ENCODE assay signal across 13 cellular contexts in genomic region chr17:69314246-69315030, GRCh38. TPM values are rescaled to one million over a fixed set of nuclear protein-coding genes. Genes with fewer than 3 reads are reported as not detected.
A peak's percentile ranks its signal among the peaks of the same experiment; 100 is the strongest.
DNase-seq lines count a peak whose midpoint lies in the region; TF ChIP-seq lines count a peak whose summit lies in the region.
"Had no signal": no experiment of that assay in that cellular context is flagged by ENCODE, and none has a peak within 500 bp of the region (broad histone marks: within the 10 kb centered on the region; RNA-seq: fewer than 3 reads in every experiment).

No MANE protein-coding gene starts in this region.

- H3K9me3 ChIP-seq in H9 (ENCODE audit: control insufficient read depth, low read depth, low read length) (no peaks in the 10 kb centered on the region), neuronal stem cell (replicated peaks in 1 of 2; ENCODE audit: control insufficient read depth in 2 of 2, insufficient read depth in 1 of 2, low read depth in 1 of 2, low read length in 2 of 2) (no peaks in the 10 kb centered on the region)

- H3K27ac ChIP-seq in H9 (ENCODE audit: insufficient read length, low read depth, low read length) (no peak overlapping the region), neuronal stem cell (replicated peaks; ENCODE audit: low read length) (peak overlapping the region; percentile 79)

- H3K79me1 ChIP-seq in H9 (ENCODE audit: insufficient read depth, low read depth, low read length, poor library complexity, severe bottlenecking) (no peaks in the 10 kb centered on the region), neuronal stem cell (ENCODE audit: low read depth, low read length) (no peaks in the 10 kb centered on the region)

- H3K23ac ChIP-seq in H9 (ENCODE audit: insufficient read length, low read depth, low read length) (no peak overlapping the region), neuronal stem cell (ENCODE audit: low read depth, low read length, poor library complexity) (no peak overlapping the region)

- H3K18ac ChIP-seq in H9 (ENCODE audit: insufficient read length, low read depth, low read length) = no peak overlapping the region
- H3K18ac ChIP-seq in neuronal stem cell (ENCODE audit: low read length) = no peak overlapping the region

- H3K14ac ChIP-seq in H9 (ENCODE audit: insufficient read depth, low read length) = no peak overlapping the region; the same call in 1 of the 2 replicates
- no peak overlapping the region for H3K14ac ChIP-seq in neuronal stem cell (ENCODE audit: low read length)

- H2BK15ac ChIP-seq in H9 (ENCODE audit: low read depth, low read length) (no peak overlapping the region), neuronal stem cell (ENCODE audit: low read length) (no peak overlapping the region)

- H3K9me3 Mint-ChIP-seq in H9 = peaks cover 0 to 3% of the 10 kb centered on the region in 2 experiments; a peak in 1 of 5 replicates
- no peaks in the 10 kb centered on the region for H3K9me3 Mint-ChIP-seq in activated naive CD8-positive, alpha-beta T cell treated with anti-CD3 and anti-CD28 coated beads for 36 hours
- H3K9me3 Mint-ChIP-seq: activated naive CD4-positive, alpha-beta T cell treated with anti-CD3 and anti-CD28 coated beads for 36 hours; CD4-positive, CD25-positive, alpha-beta regulatory T cell had no signal

- H2BK120ac ChIP-seq in H9 (ENCODE audit: low read depth, low read length, poor library complexity, severe bottlenecking) (no peak overlapping the region), neuronal stem cell (ENCODE audit: low read depth, low read length) (no peak overlapping the region)

- no peak overlapping the region for H2AK5ac ChIP-seq in H9 (ENCODE audit: insufficient read length, low read length)
- H2AK5ac ChIP-seq in neuronal stem cell (ENCODE audit: low read depth, low read length) = no peak overlapping the region

- H4K91ac ChIP-seq in H9 (ENCODE audit: insufficient read length, low read depth, low read length) = no peak overlapping the region
- H4K91ac ChIP-seq in neuronal stem cell (ENCODE audit: low read depth, low read length, poor library complexity) = no peak overlapping the region

- H2BK20ac ChIP-seq in H9 (ENCODE audit: low read depth, low read length, poor library complexity, severe bottlenecking) = no peak overlapping the region

- no peak overlapping the region for H3K4me3 Mint-ChIP-seq in H9
- no peak overlapping the region for H3K4me3 Mint-ChIP-seq in activated naive CD8-positive, alpha-beta T cell treated with anti-CD3 and anti-CD28 coated beads for 36 hours
- H3K4me3 Mint-ChIP-seq: activated naive CD4-positive, alpha-beta T cell treated with anti-CD3 and anti-CD28 coated beads for 36 hours; CD4-positive, CD25-positive, alpha-beta regulatory T cell; T-helper 17 cell had no signal

- H3K4me1 ChIP-seq in H9 (ENCODE audit: insufficient read depth, low read length) (no peaks in the 10 kb centered on the region), neuronal stem cell (ENCODE audit: control insufficient read depth in 2 of 2, insufficient read depth in 1 of 2, low read depth in 1 of 2, low read length in 2 of 2) (peaks cover 5 to 8% of the 10 kb centered on the region in 2 donors)

- DNase-seq in H9 = no peak
- peak; percentile 75 for DNase-seq in NCI-H345 (lab: John Stamatoyannopoulos, UW)
- peak; percentile 61 for DNase-seq in cerebellar cortex (ENCODE audit: low spot score)
- DNase-seq in neuronal stem cell (ENCODE audit: low spot score) = peak; percentile 30
- no peak for DNase-seq in activated CD4-positive, alpha-beta T cell treated with anti-CD3 and anti-CD28 coated beads for 48 hours
- no peak for DNase-seq in globus pallidus (ENCODE audit: low spot score)
- DNase-seq in NK-92 treated with Interleukin-12 subunit alpha and Interleukin-12 subunit beta, amount 100 ng/mL, for 24 hours (lab: John Stamatoyannopoulos, UW) = no peak
- DNase-seq in activated naive CD8-positive, alpha-beta T cell treated with anti-CD3 and anti-CD28 coated beads for 36 hours = no peak
- DNase-seq: activated naive CD4-positive, alpha-beta T cell treated with anti-CD3 and anti-CD28 coated beads for 36 hours; CD4-positive, CD25-positive, alpha-beta regulatory T cell; central memory CD4-positive, alpha-beta T cell; OCI-M1; T-helper 17 cell had no signal

- H2AFZ ChIP-seq in H9 (ENCODE audit: low read length) (peak overlapping the region; percentile 52), neuronal stem cell (ENCODE audit: low read length) (peak overlapping the region; percentile 67)

- H4K20me1 ChIP-seq in H9 (ENCODE audit: control insufficient read depth, insufficient read depth, insufficient read length) = no peaks in the 10 kb centered on the region

- no peaks in the 10 kb centered on the region for H3K23me2 ChIP-seq in H9 (ENCODE audit: insufficient read length, low read depth, low read length, poor library complexity, severe bottlenecking)

- H3K27me3 Mint-ChIP-seq in H9 (ENCODE audit: low read depth) = no peaks in the 10 kb centered on the region; the same call in 1 of the 2 replicates
- no peaks in the 10 kb centered on the region for H3K27me3 Mint-ChIP-seq in activated naive CD8-positive, alpha-beta T cell treated with anti-CD3 and anti-CD28 coated beads for 36 hours
- H3K27me3 Mint-ChIP-seq: CD4-positive, CD25-positive, alpha-beta regulatory T cell; T-helper 17 cell had no signal

- no peak overlapping the region for H4K8ac ChIP-seq in H9 (replicated peaks; ENCODE audit: insufficient read length, low read depth, low read length)
- no peak overlapping the region for H4K8ac ChIP-seq in neuronal stem cell (ENCODE audit: low read depth, low read length)

- no peak for TF ChIP-seq CTCF in H9 (conservative IDR thresholded peaks at IDR 0.05)

- peaks cover 23% of the 10 kb centered on the region in 2 experiments for H3K4me1 Mint-ChIP-seq in H9
- peaks cover 5% of the 10 kb centered on the region for H3K4me1 Mint-ChIP-seq in activated naive CD8-positive, alpha-beta T cell treated with anti-CD3 and anti-CD28 coated beads for 36 hours

- no peak overlapping the region for H4K5ac ChIP-seq in H9 (ENCODE audit: insufficient read length, low read depth, low read length)

- peak overlapping the region in 2 of 3 experiments; percentile 21 to 64; a peak in 4 of 7 replicates for H3K27ac Mint-ChIP-seq in H9
- no peak overlapping the region for H3K27ac Mint-ChIP-seq in activated naive CD8-positive, alpha-beta T cell treated with anti-CD3 and anti-CD28 coated beads for 36 hours
- H3K27ac Mint-ChIP-seq: activated naive CD4-positive, alpha-beta T cell treated with anti-CD3 and anti-CD28 coated beads for 36 hours; CD4-positive, CD25-positive, alpha-beta regulatory T cell; T-helper 17 cell had no signal

- H3K27me3 ChIP-seq in H9 (ENCODE audit: insufficient read depth, low read length) (no peaks in the 10 kb centered on the region), neuronal stem cell (ENCODE audit: control insufficient read depth in 3 of 3, insufficient read depth in 3 of 3, low read depth in 1 of 3, low read length in 3 of 3) (no peaks in the 10 kb centered on the region)

- no peaks in the 10 kb centered on the region for H3K79me2 ChIP-seq in H9 (ENCODE audit: insufficient read depth, low read length)

- no peak overlapping the region for H2BK5ac ChIP-seq in H9 (ENCODE audit: insufficient read length, low read length)
- no peak overlapping the region for H2BK5ac ChIP-seq in neuronal stem cell (ENCODE audit: low read length)

- H3T11ph ChIP-seq in H9 (ENCODE audit: low read length) = no peak overlapping the region

- no peak overlapping the region for H3K56ac ChIP-seq in H9 (ENCODE audit: insufficient read length, low read depth, low read length)

- H3K36me3 ChIP-seq in neuronal stem cell (replicated peaks in 1 of 2; ENCODE audit: control insufficient read depth in 2 of 2, insufficient read depth in 2 of 2, low read length in 2 of 2) = peaks cover 0 to 13% of the 10 kb centered on the region in 2 donors

- H2BK12ac ChIP-seq in H9 (ENCODE audit: insufficient read length, low read depth, low read length) (no peak overlapping the region), neuronal stem cell (ENCODE audit: low read length) (no peak overlapping the region)

- H3K4me3 ChIP-seq in neuronal stem cell (ENCODE audit: low read length in 2 of 2) = peak overlapping the region in 1 of 2 donors; percentile 53

- H3K4me2 ChIP-seq in H9 (ENCODE audit: insufficient read depth, insufficient read length, low read length) = no peak overlapping the region
- peak overlapping the region; percentile 28 for H3K4me2 ChIP-seq in neuronal stem cell (ENCODE audit: insufficient read depth, low read length, poor library complexity, severe bottlenecking)

- no CpG with 5 or more reads among the region's 6 CpGs for WGBS in H9 (ENCODE audit: extremely low coverage, insufficient read length, low lambda C conversion rate)
- no CpG with 5 or more reads among the region's 6 CpGs for WGBS in neuronal stem cell (ENCODE audit: extremely low coverage in 2 of 2, insufficient read length in 2 of 2, insufficient replicate concordance in 1 of 2), 2 donors

- H3K4ac ChIP-seq in H9 (ENCODE audit: low read depth, low read length) (no peak overlapping the region), neuronal stem cell (ENCODE audit: low read length) (no peak overlapping the region)

- H3K36me3 Mint-ChIP-seq in H9 (ENCODE audit: insufficient read depth in 1 of 3, low read depth in 3 of 3) = no peaks in the 10 kb centered on the region
- H3K36me3 Mint-ChIP-seq in activated naive CD8-positive, alpha-beta T cell treated with anti-CD3 and anti-CD28 coated beads for 36 hours = peaks cover 5% of the 10 kb centered on the region

- H3K9ac ChIP-seq in H9 (ENCODE audit: extremely low read depth, insufficient read length, low read length) (no peak overlapping the region), neuronal stem cell (ENCODE audit: low read depth, low read length, poor library complexity) (no peak overlapping the region)

RNA-seq across cellular contexts. Expression of gene ABCA5, which starts 12.5 kb away (rescaled TPM):
- total RNA-seq in H9 (2021) = 4.0 and 4.5 TPM in 2 replicates
- polyA plus RNA-seq in neuronal stem cell (2013, experiment 1 of 2) = 3.5 TPM
- 4.7 TPM for polyA plus RNA-seq in neuronal stem cell (2013, experiment 2 of 2)
- total RNA-seq in activated naive CD8-positive, alpha-beta T cell treated with anti-CD3 and anti-CD28 coated beads for 36 hours = 10 to 100 TPM in 1 of 2 experiments, 1 to 10 TPM in 1; 8.0 to 11.2 TPM

Comparison
In these comparisons a context has a peak if more than half of its experiments do, and no peak if none do; other contexts are left out.
1. DNase-seq: peak in NCI-H345 (single experiment), cerebellar cortex (single experiment) and neuronal stem cell (single experiment); none in H9 (single experiment), activated CD4-positive, alpha-beta T cell treated with anti-CD3 and anti-CD28 coated beads for 48 hours (single experiment), globus pallidus (single experiment), NK-92 treated with Interleukin-12 subunit alpha and Interleukin-12 subunit beta, amount 100 ng/mL, for 24 hours (single experiment) and activated naive CD8-positive, alpha-beta T cell treated with anti-CD3 and anti-CD28 coated beads for 36 hours (single experiment).